Comparison of ENCODE assay signal across 15 cellular contexts in genomic region chr9:33154368-33154767, GRCh38. TPM values are rescaled to one million over a fixed set of nuclear protein-coding genes. Genes with fewer than 3 reads are reported as not detected.
DNase-seq lines count a peak whose midpoint lies in the region; ATAC-seq, FAIRE-seq and TF ChIP-seq lines count a peak whose summit lies in the region.
"Had no signal": no experiment of that assay in that cellular context is flagged by ENCODE, and none has a peak within 500 bp of the region (broad histone marks: within the 10 kb centered on the region; RNA-seq: fewer than 3 reads in every experiment).

No MANE protein-coding gene starts in this region.

- H3K9me3 Mint-ChIP-seq in CD4-positive, alpha-beta memory T cell, result no peaks in the 10 kb centered on the region
- no peaks in the 10 kb centered on the region for H3K9me3 Mint-ChIP-seq in activated CD4-positive, alpha-beta memory T cell treated with anti-CD3 and anti-CD28 coated beads, Interleukin-2, amount 10 ng/mL, durations not matched to agents 7 days and 5 days
- H3K9me3 Mint-ChIP-seq in naive thymus-derived CD8-positive, alpha-beta T cell, result peaks cover 0 to 14% (median 0%) of the 10 kb centered on the region in 9 donors

- peak overlapping the region; percentile 51 for H3K27ac ChIP-seq in BLaER1
- H3K27ac ChIP-seq in CD4-positive, alpha-beta memory T cell (ENCODE audit: low read depth, low read length), result peak overlapping the region; percentile 36
- H3K27ac ChIP-seq: prostate gland, SJSA1 had no signal

- H3K4me3 ChIP-seq in BLaER1, result no peak overlapping the region
- no peak overlapping the region for H3K4me3 ChIP-seq in CD4-positive, alpha-beta memory T cell (ENCODE audit: low read length in 2 of 2)
- H3K4me3 ChIP-seq: prostate gland, SJSA1 had no signal

- no peak for TF ChIP-seq POLR2A in H54 (IDR thresholded peaks at IDR 0.05; ENCODE audit: low read depth, low read length)

- H3K4me1 Mint-ChIP-seq in CD4-positive, alpha-beta memory T cell, result peaks cover 69 to 94% (median 81%) of the 10 kb centered on the region in 4 donors
- peaks cover 82% of the 10 kb centered on the region for H3K4me1 Mint-ChIP-seq in activated CD4-positive, alpha-beta memory T cell treated with anti-CD3 and anti-CD28 coated beads, Interleukin-2, amount 10 ng/mL, durations not matched to agents 7 days and 5 days
- peaks cover 41 to 93% (median 83%) of the 10 kb centered on the region in 4 donors for H3K4me1 Mint-ChIP-seq in naive thymus-derived CD8-positive, alpha-beta T cell

- H3K4me1 ChIP-seq in BLaER1, result peaks cover 77% of the 10 kb centered on the region
- peaks cover 92% of the 10 kb centered on the region for H3K4me1 ChIP-seq in CD4-positive, alpha-beta memory T cell (ENCODE audit: insufficient read depth, low read length)

- H4K20me1 ChIP-seq in BLaER1, result peaks cover 15% of the 10 kb centered on the region

- CTCF ChIA-PET in CD4-positive, alpha-beta memory T cell (lab: Charles Lee; ENCODE audit: partially characterized antibody), result interaction anchor here (1.5 kb wide), 1 partner anchor 8 kb away, joined by 3 read pairs; no protein-coding TSS in a partner anchor
- CTCF ChIA-PET in activated CD4-positive, alpha-beta memory T cell treated with anti-CD3 and anti-CD28 coated beads, Interleukin-2, amount 10 ng/mL, durations not matched to agents 7 days and 5 days (lab: Charles Lee), result no interaction called here

- H3K36me3 Mint-ChIP-seq in CD4-positive, alpha-beta memory T cell, result peaks cover 5 to 6% of the 10 kb centered on the region in 2 donors
- H3K36me3 Mint-ChIP-seq in activated CD4-positive, alpha-beta memory T cell treated with anti-CD3 and anti-CD28 coated beads, Interleukin-2, amount 10 ng/mL, durations not matched to agents 7 days and 5 days (ENCODE audit: low read depth), result peaks cover 18% of the 10 kb centered on the region
- H3K36me3 Mint-ChIP-seq in naive thymus-derived CD8-positive, alpha-beta T cell, result peaks cover 0 to 7% (median 4%) of the 10 kb centered on the region in 3 donors

- peak overlapping the region in 6 of 8 donors; percentile 15 to 67 (median 51) for H3K4me3 Mint-ChIP-seq in CD4-positive, alpha-beta memory T cell
- H3K4me3 Mint-ChIP-seq in activated CD4-positive, alpha-beta memory T cell treated with anti-CD3 and anti-CD28 coated beads, Interleukin-2, amount 10 ng/mL, durations not matched to agents 7 days and 5 days, result no peak overlapping the region
- H3K4me3 Mint-ChIP-seq in naive thymus-derived CD8-positive, alpha-beta T cell, result peak overlapping the region in 6 of 10 donors; percentile 1 to 64 (median 28)

- intact Hi-C loops in CD4-positive, alpha-beta memory T cell (cut with micrococcal nuclease), result no loop called here

- no peak overlapping the region for H3K9ac ChIP-seq in BLaER1

- peak overlapping the region; percentile 54 for H3K4me2 ChIP-seq in BLaER1

- peaks cover 22% of the 10 kb centered on the region; the same call in 1 of the 2 replicates for H3K9me3 ChIP-seq in BLaER1
- H3K9me3 ChIP-seq in CD4-positive, alpha-beta memory T cell (ENCODE audit: control insufficient read depth in 1 of 2, low read length in 2 of 2), result no peaks in the 10 kb centered on the region
- H3K9me3 ChIP-seq: prostate gland, SJSA1 had no signal

- H3K27me3 Mint-ChIP-seq in CD4-positive, alpha-beta memory T cell, result no peaks in the 10 kb centered on the region
- H3K27me3 Mint-ChIP-seq in activated CD4-positive, alpha-beta memory T cell treated with anti-CD3 and anti-CD28 coated beads, Interleukin-2, amount 10 ng/mL, durations not matched to agents 7 days and 5 days, result no peaks in the 10 kb centered on the region
- no peaks in the 10 kb centered on the region for H3K27me3 Mint-ChIP-seq in naive thymus-derived CD8-positive, alpha-beta T cell

- H3K27ac Mint-ChIP-seq in CD4-positive, alpha-beta memory T cell, result peak overlapping the region; percentile 49 to 97 (median 89)
- H3K27ac Mint-ChIP-seq in activated CD4-positive, alpha-beta memory T cell treated with anti-CD3 and anti-CD28 coated beads, Interleukin-2, amount 10 ng/mL, durations not matched to agents 7 days and 5 days, result peak overlapping the region; percentile 47
- H3K27ac Mint-ChIP-seq in naive thymus-derived CD8-positive, alpha-beta T cell, result peak overlapping the region; percentile 40 to 94 (median 88)

- POLR2A ChIA-PET in CD4-positive, alpha-beta memory T cell (lab: Charles Lee; ENCODE audit: partially characterized antibody), result interaction anchor here (1.3 to 2.8 kb wide), 3 partner anchors 11 to 35 kb away, joined by 3 to 11 read pairs (median 11); partner anchors contain the start of gene B4GALT1
- POLR2A ChIA-PET in activated CD4-positive, alpha-beta memory T cell treated with anti-CD3 and anti-CD28 coated beads, Interleukin-2, amount 10 ng/mL, durations not matched to agents 7 days and 5 days (lab: Charles Lee), result interaction anchor here (0.8 kb wide), 1 partner anchor 38 kb away, joined by 3 read pairs; no protein-coding TSS in a partner anchor
- POLR2A ChIA-PET in naive thymus-derived CD8-positive, alpha-beta T cell (lab: Charles Lee), result no interaction called here

- H3K27me3 ChIP-seq in BLaER1, result no peaks in the 10 kb centered on the region
- no peaks in the 10 kb centered on the region for H3K27me3 ChIP-seq in CD4-positive, alpha-beta memory T cell (ENCODE audit: insufficient read depth, low read length)
- H3K27me3 ChIP-seq: SJSA1 had no signal

- no peak for DNase-seq in CD4-positive, alpha-beta memory T cell
- DNase-seq in activated CD4-positive, alpha-beta memory T cell treated with anti-CD3 and anti-CD28 coated beads, Interleukin-2, amount 10 ng/mL, durations not matched to agents 7 days and 5 days, result no peak
- DNase-seq in naive thymus-derived CD8-positive, alpha-beta T cell, result no peak
- DNase-seq in nucleus accumbens (lab: John Stamatoyannopoulos, UW) (no peak), H54 (ENCODE audit: insufficient read length, low spot score) (no peak), NCI-H510A (lab: John Stamatoyannopoulos, UW) (no peak)
- DNase-seq: C1 segment of cervical spinal cord; central memory CD4-positive, alpha-beta T cell; left colon; NCI-H1694 treated with DMSO at 0.1 percent for 48 hours; NCI-H510A treated with DMSO at 0.1 percent for 48 hours had no signal

- no peak for ATAC-seq in naive thymus-derived CD8-positive, alpha-beta T cell
- ATAC-seq: left colon had no signal

- H3K36me3 ChIP-seq in BLaER1, result peaks cover 12% of the 10 kb centered on the region; the same call in 1 of the 2 replicates
- no peaks in the 10 kb centered on the region for H3K36me3 ChIP-seq in CD4-positive, alpha-beta memory T cell (ENCODE audit: insufficient read depth, low read length)
- H3K36me3 ChIP-seq: prostate gland, SJSA1 had no signal

- FAIRE-seq in H54 (lab: Jason Lieb, UNC), result no peak
- FAIRE-seq: endometrium had no signal

RNA-seq across cellular contexts. Expression of gene B4GALT1, which starts 12.8 kb away (rescaled TPM):
- 10 to 100 TPM; 54.1 to 56.0 TPM for total RNA-seq in CD4-positive, alpha-beta memory T cell
- polyA plus RNA-seq in CD4-positive, alpha-beta memory T cell, result 10 to 100 TPM; 16.6 to 32.0 TPM
- total RNA-seq in activated CD4-positive, alpha-beta memory T cell treated with anti-CD3 and anti-CD28 coated beads, Interleukin-2, amount 10 ng/mL, durations not matched to agents 7 days and 5 days, result 10 to 100 TPM; 69.2 to 70.8 TPM
- total RNA-seq in naive thymus-derived CD8-positive, alpha-beta T cell, result 10 to 100 TPM; 28.7 to 30.8 TPM
- 10 to 100 TPM; 15.1 to 24.2 (median 18.6) TPM for polyA plus RNA-seq in naive thymus-derived CD8-positive, alpha-beta T cell
